36 cellular contexts compared by ENCODE assay signal in the genomic region with DNA sequence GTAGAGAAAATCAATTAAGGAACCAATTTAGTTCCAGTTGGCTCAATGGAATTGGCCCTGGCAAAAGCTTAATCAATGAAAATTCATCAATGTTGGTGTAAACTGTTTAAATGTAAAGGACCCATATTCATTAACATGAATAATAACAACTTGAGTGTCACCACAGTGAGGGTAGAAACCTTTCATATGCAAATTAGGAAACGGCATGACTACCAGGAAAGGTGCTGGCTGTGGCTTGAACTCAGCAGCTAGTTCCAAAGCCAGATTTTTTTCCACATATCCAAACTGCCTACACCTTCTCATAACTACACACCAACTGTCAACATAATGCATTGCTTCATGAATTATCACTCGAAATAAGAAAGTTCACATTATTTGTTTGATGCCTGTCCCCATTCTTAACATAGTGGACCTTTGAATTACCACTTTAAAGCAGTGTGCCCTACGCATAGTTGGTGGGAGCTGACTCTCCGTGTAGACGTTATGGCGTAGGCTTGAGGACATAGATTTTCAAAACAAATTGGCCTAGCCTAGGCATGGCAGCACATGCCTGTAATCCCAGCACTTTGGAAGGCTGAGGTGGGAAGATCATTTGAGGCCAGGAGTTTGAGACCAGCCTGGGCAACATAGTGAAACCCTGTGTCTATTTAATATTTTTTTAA. TPM values are rescaled to one million over a fixed set of nuclear protein-coding genes. Genes with fewer than 3 reads are reported as not detected.
"Had no signal": no experiment of that assay in that cellular context is flagged by ENCODE, and none has a peak within 500 bp of the region (broad histone marks: within the 10 kb centered on the region; RNA-seq: fewer than 3 reads in every experiment).

No MANE protein-coding gene starts in this region.

- H3K36me3 Mint-ChIP-seq: activated naive CD8-positive, alpha-beta T cell treated with anti-CD3 and anti-CD28 coated beads for 36 hours had no signal

- H3K4me1 ChIP-seq: Peyer's patch had no signal

- H3K9me3 ChIP-seq: Peyer's patch had no signal

- H3K9me3 Mint-ChIP-seq: activated CD4-positive, alpha-beta T cell treated with anti-CD3 and anti-CD28 coated beads, Interleukin-2, amount 10 ng/mL, durations not matched to agents 24 days and 14 days; activated CD8-positive, alpha-beta T cell treated with anti-CD3 and anti-CD28 coated beads for 36 hours; activated naive CD8-positive, alpha-beta T cell treated with anti-CD3 and anti-CD28 coated beads for 36 hours; activated T-helper 17 cell treated with anti-CD3 and anti-CD28 coated beads, Interleukin-2, amount 50 U/mL, for 72 hours; central memory CD8-positive, alpha-beta T cell had no signal

- H3K36me3 ChIP-seq: cardiac muscle cell, Peyer's patch had no signal

- H3K27me3 ChIP-seq: cardiac muscle cell, Peyer's patch had no signal

- H3K27ac ChIP-seq: cardiac muscle cell, Peyer's patch, VCaP had no signal

- H3K27ac Mint-ChIP-seq: activated CD4-positive, alpha-beta T cell treated with anti-CD3 and anti-CD28 coated beads, Interleukin-2, amount 10 ng/mL, durations not matched to agents 24 days and 14 days; activated CD8-positive, alpha-beta T cell treated with anti-CD3 and anti-CD28 coated beads for 36 hours; activated naive CD8-positive, alpha-beta T cell treated with anti-CD3 and anti-CD28 coated beads for 36 hours; activated T-cell treated with anti-CD3 and anti-CD28 coated beads, Interleukin-2, amount 50 U/mL, for 72 hours; activated T-helper 17 cell treated with anti-CD3 and anti-CD28 coated beads, Interleukin-2, amount 50 U/mL, for 72 hours had no signal

- H3K4me3 Mint-ChIP-seq: activated CD4-positive, alpha-beta T cell treated with anti-CD3 and anti-CD28 coated beads, Interleukin-2, amount 10 ng/mL, durations not matched to agents 24 days and 14 days; activated CD8-positive, alpha-beta T cell treated with anti-CD3 and anti-CD28 coated beads for 36 hours; activated naive CD8-positive, alpha-beta T cell treated with anti-CD3 and anti-CD28 coated beads for 36 hours; activated T-cell treated with anti-CD3 and anti-CD28 coated beads, Interleukin-2, amount 50 U/mL, for 72 hours; activated T-helper 17 cell treated with anti-CD3 and anti-CD28 coated beads, Interleukin-2, amount 50 U/mL, for 72 hours; central memory CD8-positive, alpha-beta T cell had no signal

- ATAC-seq: activated CD8-positive, alpha-beta T cell treated with anti-CD3 and anti-CD28 coated beads for 36 hours; activated T-cell treated with anti-CD3 and anti-CD28 coated beads, Interleukin-2, amount 50 U/mL, for 72 hours; activated T-helper 17 cell treated with anti-CD3 and anti-CD28 coated beads, Interleukin-2, amount 50 U/mL, for 72 hours; PC-3; SK-N-SH treated with all-trans-retinoic acid at 6 μM for 48 hours had no signal

- H3K4me3 ChIP-seq: cardiac muscle cell, Peyer's patch had no signal

- H3K4me1 Mint-ChIP-seq: activated CD4-positive, alpha-beta T cell treated with anti-CD3 and anti-CD28 coated beads, Interleukin-2, amount 10 ng/mL, durations not matched to agents 24 days and 14 days; activated naive CD8-positive, alpha-beta T cell treated with anti-CD3 and anti-CD28 coated beads for 36 hours; activated T-helper 17 cell treated with anti-CD3 and anti-CD28 coated beads, Interleukin-2, amount 50 U/mL, for 72 hours; central memory CD8-positive, alpha-beta T cell had no signal

- DNase-seq: activated CD4-positive, alpha-beta T cell treated with anti-CD3 and anti-CD28 coated beads, Interleukin-2, amount 10 ng/mL, durations not matched to agents 24 days and 14 days; activated CD4-positive, alpha-beta T cell treated with anti-CD3 and anti-CD28 coated beads, Interleukin-2, amount 50 U/mL, for 4 hours; activated CD8-positive, alpha-beta T cell treated with anti-CD3 and anti-CD28 coated beads for 36 hours; activated effector memory CD4-positive, alpha-beta T cell treated with anti-CD3 and anti-CD28 coated beads, Interleukin-2, amount 50 U/mL, for 16 hours; activated naive CD4-positive, alpha-beta T cell; activated naive CD4-positive, alpha-beta T cell treated with anti-CD3 and anti-CD28 coated beads, Interleukin-2, amount 50 U/mL, for 16 hours; activated naive CD8-positive, alpha-beta T cell treated with anti-CD3 and anti-CD28 coated beads for 36 hours; activated T-cell treated with anti-CD3 and anti-CD28 coated beads, Interleukin-2, amount 50 U/mL, for 1 hour; activated T-cell treated with anti-CD3 and anti-CD28 coated beads, Interleukin-2, amount 50 U/mL, for 72 hours; amniotic stem cell; aorta; MM.1S; MV-4-11; NCI-H1092; NCI-H1436 treated with DMSO at 0.1 percent for 48 hours; NCI-H1694 treated with DMSO at 0.1 percent for 48 hours; NCI-H2029; NCI-H510A; NCI-H748 treated with DMSO at 0.1 percent for 48 hours; NK-92 treated with Interleukin-12 subunit alpha and Interleukin-12 subunit beta, amount 100 ng/mL, for 24 hours; PC-3; Peyer's patch; RPMI8226; SIG-M5; SW 1271; T-helper 1 cell; T-helper 2 cell; T-helper 9 cell had no signal

RNA-seq across cellular contexts. Expression of a gene that starts 19.7 kb away (rescaled TPM):
- total RNA-seq: activated CD4-positive, alpha-beta T cell treated with anti-CD3 and anti-CD28 coated beads, Interleukin-2, amount 10 ng/mL, durations not matched to agents 24 days and 14 days; activated CD8-positive, alpha-beta memory T cell treated with anti-CD3 and anti-CD28 coated beads for 36 hours; activated CD8-positive, alpha-beta T cell treated with anti-CD3 and anti-CD28 coated beads for 36 hours; activated naive CD8-positive, alpha-beta T cell treated with anti-CD3 and anti-CD28 coated beads for 36 hours; activated T-cell treated with anti-CD3 and anti-CD28 coated beads, Interleukin-2, amount 50 U/mL, for 72 hours; activated T-helper 17 cell treated with anti-CD3 and anti-CD28 coated beads, Interleukin-2, amount 50 U/mL, for 72 hours; aorta; cardiac muscle cell; LHCN-M2; PC-3; Peyer's patch; SK-MEL-5 had no signal
- polyA plus RNA-seq: aorta, cardiac muscle cell had no signal
